ENCODE assay signal across 11 cellular contexts in genomic region chr11:11960687-11961086, GRCh38. TPM values are rescaled to one million over a fixed set of nuclear protein-coding genes. Genes with fewer than 3 reads are reported as not detected.
A peak's percentile ranks its signal among the peaks of the same experiment; 100 is the strongest.
DNase-seq lines count a peak whose midpoint lies in the region; ATAC-seq and TF ChIP-seq lines count a peak whose summit lies in the region.
"Had no signal": no experiment of that assay in that cellular context is flagged by ENCODE, and none has a peak within 500 bp of the region (broad histone marks: within the 10 kb centered on the region; RNA-seq: fewer than 3 reads in every experiment).

No MANE protein-coding gene starts in this region.

- H3K4me1 Mint-ChIP-seq in activated naive CD4-positive, alpha-beta T cell treated with anti-CD3 and anti-CD28 coated beads, Interleukin-2, amount 10 ng/mL, durations not matched to agents 7 days and 5 days: peaks cover 40% of the 10 kb centered on the region
- H3K4me1 Mint-ChIP-seq in central memory CD8-positive, alpha-beta T cell: peaks cover 32% of the 10 kb centered on the region

- peak; percentile 65 for DNase-seq in activated naive CD4-positive, alpha-beta T cell treated with anti-CD3 and anti-CD28 coated beads, Interleukin-2, amount 10 ng/mL, durations not matched to agents 7 days and 5 days
- DNase-seq in activated naive CD4-positive, alpha-beta T cell treated with Interleukin-2 at 50 U/mL for 16 hours: no peak
- DNase-seq in MM.1S: peak; percentile 56
- DNase-seq in central memory CD8-positive, alpha-beta T cell (ENCODE audit: low spot score in 2 of 2): no peak
- DNase-seq in retina: peak; percentile 17
- DNase-seq in mesenchymal stem cell: no peak
- no peak for DNase-seq in esophagus muscularis mucosa (ENCODE audit: extremely low spot score)
- DNase-seq: AML-193; stimulated activated CD4-positive, alpha-beta T cell treated with anti-CD3 and anti-CD28 coated beads, Interleukin-4, amount 100 ng/mL, for 24 hours; stimulated activated naive CD4-positive, alpha-beta T cell treated with Interleukin-2 at 50 U/mL for 16 hours had no signal

- H3K27me3 Mint-ChIP-seq in activated naive CD4-positive, alpha-beta T cell treated with anti-CD3 and anti-CD28 coated beads, Interleukin-2, amount 10 ng/mL, durations not matched to agents 7 days and 5 days: peaks cover 21% of the 10 kb centered on the region
- H3K27me3 Mint-ChIP-seq in central memory CD8-positive, alpha-beta T cell: no peaks in the 10 kb centered on the region

- H3K27ac Mint-ChIP-seq in activated naive CD4-positive, alpha-beta T cell treated with anti-CD3 and anti-CD28 coated beads, Interleukin-2, amount 10 ng/mL, durations not matched to agents 7 days and 5 days: peak overlapping the region; percentile 63
- peak overlapping the region; percentile 84 for H3K27ac Mint-ChIP-seq in central memory CD8-positive, alpha-beta T cell (ENCODE audit: low read depth)

- H3K9me3 Mint-ChIP-seq in activated naive CD4-positive, alpha-beta T cell treated with anti-CD3 and anti-CD28 coated beads, Interleukin-2, amount 10 ng/mL, durations not matched to agents 7 days and 5 days: peaks cover 9% of the 10 kb centered on the region
- no peaks in the 10 kb centered on the region for H3K9me3 Mint-ChIP-seq in central memory CD8-positive, alpha-beta T cell

- H3K4me2 ChIP-seq in MM.1S (ENCODE audit: low read depth, low read length) (peak overlapping the region; percentile 31; the same call in 1 of the 2 replicates), mesenchymal stem cell (ENCODE audit: low read length, poor library complexity, severe bottlenecking) (no peak overlapping the region)

- peak overlapping the region; percentile 19 for H3K4me3 Mint-ChIP-seq in activated naive CD4-positive, alpha-beta T cell treated with anti-CD3 and anti-CD28 coated beads, Interleukin-2, amount 10 ng/mL, durations not matched to agents 7 days and 5 days
- H3K4me3 Mint-ChIP-seq in central memory CD8-positive, alpha-beta T cell: peak overlapping the region; percentile 57

- peaks cover 34% of the 10 kb centered on the region for H3K36me3 Mint-ChIP-seq in activated naive CD4-positive, alpha-beta T cell treated with anti-CD3 and anti-CD28 coated beads, Interleukin-2, amount 10 ng/mL, durations not matched to agents 7 days and 5 days
- peaks cover 20% of the 10 kb centered on the region for H3K36me3 Mint-ChIP-seq in central memory CD8-positive, alpha-beta T cell (ENCODE audit: insufficient read depth)

- no peaks in the 10 kb centered on the region for H3K9me2 ChIP-seq in MM.1S (replicated peaks; ENCODE audit: insufficient read depth, low read length)

- H2AK5ac ChIP-seq in mesenchymal stem cell (ENCODE audit: low read length, severe bottlenecking): no peak overlapping the region

- H3K4ac ChIP-seq in mesenchymal stem cell (ENCODE audit: low read depth in 1 of 2, low read length in 2 of 2): no peak overlapping the region

- H4K20me1 ChIP-seq in MM.1S (ENCODE audit: insufficient read depth, low read length): no peaks in the 10 kb centered on the region

- H3K14ac ChIP-seq in mesenchymal stem cell (ENCODE audit: low read length in 2 of 2): no peak overlapping the region

- CTCF ChIA-PET in activated naive CD4-positive, alpha-beta T cell treated with anti-CD3 and anti-CD28 coated beads, Interleukin-2, amount 10 ng/mL, durations not matched to agents 7 days and 5 days (lab: Charles Lee): interaction anchor here (1.4 to 2.5 kb wide), 3 partner anchors 11 to 84 kb away, joined by 3 to 7 read pairs (median 3); no protein-coding TSS in a partner anchor

- no peak for TF ChIP-seq CTCF in MM.1S (IDR thresholded peaks at IDR 0.05; ENCODE audit: low read length)
- TF ChIP-seq CTCF in esophagus muscularis mucosa (IDR thresholded peaks at IDR 0.05): no peak

- H2BK5ac ChIP-seq in mesenchymal stem cell (ENCODE audit: low read depth, low read length, poor library complexity, severe bottlenecking): no peak overlapping the region

- H3K9me3 ChIP-seq in MM.1S (replicated peaks; ENCODE audit: insufficient read depth, low read length) (no peaks in the 10 kb centered on the region), mesenchymal stem cell (ENCODE audit: control insufficient read depth, low read length) (no peaks in the 10 kb centered on the region), esophagus muscularis mucosa (no peaks in the 10 kb centered on the region)

- H3K36me3 ChIP-seq in MM.1S (replicated peaks; ENCODE audit: insufficient read depth, low read length): 0 out of 2 replicates have a peak, but pooled peaks cover under 1% of the 10 kb centered on the region
- H3K36me3 ChIP-seq in mesenchymal stem cell (ENCODE audit: control insufficient read depth in 1 of 2, insufficient read depth in 2 of 2, low read depth in 1 of 2, low read length in 2 of 2): peaks cover 45 to 52% of the 10 kb centered on the region in 2 experiments
- peaks cover 13 to 39% (median 23%) of the 10 kb centered on the region in 4 donors for H3K36me3 ChIP-seq in esophagus muscularis mucosa

- peaks cover 20% of the 10 kb centered on the region for H3K4me1 ChIP-seq in MM.1S (ENCODE audit: low read length)
- no peaks in the 10 kb centered on the region for H3K4me1 ChIP-seq in mesenchymal stem cell (ENCODE audit: control insufficient read depth, insufficient read depth, low read depth, low read length)
- H3K4me1 ChIP-seq in esophagus muscularis mucosa: peaks cover 27 to 48% (median 42%) of the 10 kb centered on the region in 4 donors

- H2BK15ac ChIP-seq in mesenchymal stem cell (ENCODE audit: low read depth, poor library complexity, severe bottlenecking): no peak overlapping the region

- ATAC-seq in central memory CD8-positive, alpha-beta T cell (replicated peaks; ENCODE audit: extremely low read depth, poor library complexity, severe bottlenecking): peak; percentile 93
- no peak for ATAC-seq in GM18868 (IDR thresholded peaks at IDR 0.05; ENCODE audit: unreplicated experiment)

- no peak overlapping the region for H3K4me3 ChIP-seq in MM.1S (ENCODE audit: low read length)
- H3K4me3 ChIP-seq in mesenchymal stem cell (ENCODE audit: insufficient read depth in 1 of 2, low read depth in 1 of 2, low read length in 2 of 2): no peak overlapping the region
- no peak overlapping the region for H3K4me3 ChIP-seq in esophagus muscularis mucosa

- WGBS in mesenchymal stem cell: 100% methylated on average over 1 of the region's 1 CpG
- WGBS in esophagus muscularis mucosa: 100% methylated on average over 1 of the region's 1 CpG

- H4K8ac ChIP-seq in mesenchymal stem cell (ENCODE audit: low read length): no peak overlapping the region

- intact Hi-C loops in esophagus muscularis mucosa (cut with DNase I): no loop called here

- H4K91ac ChIP-seq in mesenchymal stem cell (ENCODE audit: low read length): no peak overlapping the region

- no peaks in the 10 kb centered on the region for H3K79me2 ChIP-seq in MM.1S (ENCODE audit: low read length)

- no peak overlapping the region for H3K23ac ChIP-seq in mesenchymal stem cell (ENCODE audit: low read length in 2 of 2)

- no peaks in the 10 kb centered on the region for H3K27me3 ChIP-seq in MM.1S (replicated peaks; ENCODE audit: insufficient read depth, low read length)
- H3K27me3 ChIP-seq in mesenchymal stem cell (ENCODE audit: control insufficient read depth in 1 of 2, insufficient read depth in 1 of 2, low read length in 2 of 2): no peaks in the 10 kb centered on the region
- H3K27me3 ChIP-seq in esophagus muscularis mucosa: no peaks in the 10 kb centered on the region

- TF ChIP-seq POLR2A in esophagus muscularis mucosa (IDR thresholded peaks at IDR 0.05; ENCODE audit: low read depth): no peak

- H2AFZ ChIP-seq in MM.1S (ENCODE audit: low read length) (no peak overlapping the region), mesenchymal stem cell (ENCODE audit: low read depth, low read length) (no peak overlapping the region)

- TF ChIP-seq EP300 in esophagus muscularis mucosa (IDR thresholded peaks at IDR 0.05): no peak

- H2BK12ac ChIP-seq in mesenchymal stem cell (ENCODE audit: low read length in 2 of 2): no peak overlapping the region

- H3K9ac ChIP-seq in MM.1S (ENCODE audit: low read length) (no peak overlapping the region), mesenchymal stem cell (ENCODE audit: low read length) (no peak overlapping the region)

- no peak overlapping the region for H2BK120ac ChIP-seq in mesenchymal stem cell (ENCODE audit: low read depth, low read length)

- H3F3A ChIP-seq in MM.1S (ENCODE audit: insufficient read depth, low read length): peaks cover 10% of the 10 kb centered on the region; the same call in 1 of the 2 replicates

- peak overlapping the region in 1 of 2 experiments; percentile 55 for H3K18ac ChIP-seq in mesenchymal stem cell (ENCODE audit: low read depth in 1 of 2, low read length in 2 of 2)

- H3K27ac ChIP-seq in MM.1S (ENCODE audit: low read length) (peak overlapping the region; percentile 34; the same call in 1 of the 2 replicates), mesenchymal stem cell (ENCODE audit: low read length, poor library complexity, severe bottlenecking) (no peak overlapping the region), esophagus muscularis mucosa (replicated peaks in 1 of 4) (no peak overlapping the region)

- peaks cover 8% of the 10 kb centered on the region for H3K79me1 ChIP-seq in mesenchymal stem cell (replicated peaks; ENCODE audit: low read length, poor library complexity, severe bottlenecking)

RNA-seq across cellular contexts. Expression of gene DKK3, which starts 47.7 kb away (rescaled TPM):
- polyA plus RNA-seq in mesenchymal stem cell (2013, experiment 1 of 2): 686 TPM
- polyA plus RNA-seq in mesenchymal stem cell (2013, experiment 2 of 2): 701 TPM
- total RNA-seq in esophagus muscularis mucosa: 100 to 1,000 TPM in 2 of 4 donors, 10 to 100 TPM in 2; 94.3 to 191 (median 127) TPM

Comparison
In these comparisons a context has a peak if more than half of its experiments do, and no peak if none do; other contexts are left out.
1. DNase-seq: peak in activated naive CD4-positive, alpha-beta T cell treated with anti-CD3 and anti-CD28 coated beads, Interleukin-2, amount 10 ng/mL, durations not matched to agents 7 days and 5 days (single experiment), MM.1S (single experiment) and retina (single experiment); none in activated naive CD4-positive, alpha-beta T cell treated with Interleukin-2 at 50 U/mL for 16 hours (single experiment), central memory CD8-positive, alpha-beta T cell (0 of 2), mesenchymal stem cell (single experiment) and esophagus muscularis mucosa (single experiment).